ENCODE assay signal across 1 cellular context in genomic region chr19:36014029-36014924, GRCh38.
TF ChIP-seq lines count a peak whose summit lies in the region.

ALKBH6 (minus strand) TSS chr19:36014213; CDS start chr19:36013397, 816 bp downstream.

TF ChIP-seq in HepG2, 621 proteins besides CTCF, POLR2A, EP300 and RAD21 (continued from another document and continues in another):
- TF ChIP-seq CERS6 (CRISPR knock-in tag; IDR thresholded peaks at IDR 0.05): no peak
- no peak for TF ChIP-seq MED1 (CRISPR knock-in tag; IDR thresholded peaks at IDR 0.05)
- TF ChIP-seq PRDM4 (CRISPR knock-in tag; IDR thresholded peaks at IDR 0.05; ENCODE audit: borderline replicate concordance): no peak
- peak; percentile 63; the same call in 1 of the 2 replicates for TF ChIP-seq HDAC1 (CRISPR knock-in tag; IDR thresholded peaks at IDR 0.05)
- no peak for TF ChIP-seq IKZF5 (CRISPR knock-in tag; IDR thresholded peaks at IDR 0.05)
- TF ChIP-seq DRAP1 (CRISPR knock-in tag; IDR thresholded peaks at IDR 0.05): peak; percentile 88
- no peak for TF ChIP-seq ZNF142 (CRISPR knock-in tag; IDR thresholded peaks at IDR 0.05)
- no peak for TF ChIP-seq EEA1 (CRISPR knock-in tag; IDR thresholded peaks at IDR 0.05; ENCODE audit: borderline replicate concordance)
- TF ChIP-seq ZBTB14 (CRISPR knock-in tag; IDR thresholded peaks at IDR 0.05): no peak
- no peak for TF ChIP-seq NFE2 (CRISPR knock-in tag; IDR thresholded peaks at IDR 0.05)
- TF ChIP-seq ZMYM4 (CRISPR knock-in tag; IDR thresholded peaks at IDR 0.05): peak; percentile 65; the same call in 1 of the 2 replicates
- no peak for TF ChIP-seq KDM3A (CRISPR knock-in tag; IDR thresholded peaks at IDR 0.05; ENCODE audit: low read depth)
- no peak for TF ChIP-seq ATRX (CRISPR knock-in tag; IDR thresholded peaks at IDR 0.05; ENCODE audit: borderline replicate concordance)
- no peak for TF ChIP-seq HNRNPUL1 (IDR thresholded peaks at IDR 0.05; ENCODE audit: low read depth, low read length)
- TF ChIP-seq MIER2 (CRISPR knock-in tag; IDR thresholded peaks at IDR 0.05): no peak; the same call in 1 of the 2 replicates
- no peak for TF ChIP-seq TEAD2 (CRISPR knock-in tag; IDR thresholded peaks at IDR 0.05)
- no peak for TF ChIP-seq ZMAT5 (CRISPR knock-in tag; IDR thresholded peaks at IDR 0.05; ENCODE audit: borderline replicate concordance, low read depth)
- TF ChIP-seq ZNF329 (CRISPR knock-in tag; IDR thresholded peaks at IDR 0.05; ENCODE audit: low read depth): no peak
- TF ChIP-seq ZKSCAN5 (CRISPR knock-in tag; IDR thresholded peaks at IDR 0.05): peak; percentile 77
- TF ChIP-seq NR3C1 (CRISPR knock-in tag; IDR thresholded peaks at IDR 0.05): no peak
- no peak; the same call in 1 of the 2 replicates for TF ChIP-seq ZNF263 (CRISPR knock-in tag; IDR thresholded peaks at IDR 0.05)
- no peak for TF ChIP-seq SNAI1 (CRISPR knock-in tag; IDR thresholded peaks at IDR 0.05; ENCODE audit: borderline replicate concordance)
- TF ChIP-seq ETV5 (CRISPR knock-in tag; IDR thresholded peaks at IDR 0.05; ENCODE audit: borderline replicate concordance): peak; percentile 32; the same call in 1 of the 2 replicates
- no peak for TF ChIP-seq MEIS2 (CRISPR knock-in tag; IDR thresholded peaks at IDR 0.05)
- no peak for TF ChIP-seq ZNF616 (CRISPR knock-in tag; IDR thresholded peaks at IDR 0.05; ENCODE audit: low read depth)
- TF ChIP-seq FOXK1 (CRISPR knock-in tag; IDR thresholded peaks at IDR 0.05; ENCODE audit: borderline replicate concordance, low read depth): no peak
- TF ChIP-seq REST (IDR thresholded peaks at IDR 0.05; ENCODE audit: borderline replicate concordance in 1 of 2, low read depth in 1 of 2, low read length in 2 of 2): peak; percentile 6 to 75
- no peak for TF ChIP-seq ZBTB2 (CRISPR knock-in tag; IDR thresholded peaks at IDR 0.05; ENCODE audit: low read depth)
- TF ChIP-seq SRF (IDR thresholded peaks at IDR 0.05; ENCODE audit: low read depth, low read length): no peak; the same call in 1 of the 2 replicates
- peak; percentile 56 for TF ChIP-seq YY1 (IDR thresholded peaks at IDR 0.05; ENCODE audit: insufficient read depth, insufficient replicate concordance, low read depth, low read length)
- no peak for TF ChIP-seq ZC3H13 (CRISPR knock-in tag; IDR thresholded peaks at IDR 0.05)
- TF ChIP-seq ZNF574 (CRISPR knock-in tag; IDR thresholded peaks at IDR 0.05): 0 out of 2 replicates have a peak, but pooled peaks have one; percentile 18
- TF ChIP-seq ZSCAN22 (CRISPR knock-in tag; IDR thresholded peaks at IDR 0.05): no peak
- no peak for TF ChIP-seq ZBTB20 (CRISPR knock-in tag; IDR thresholded peaks at IDR 0.05; ENCODE audit: borderline replicate concordance, low read depth)
- no peak for TF ChIP-seq CSRNP1 (CRISPR knock-in tag; IDR thresholded peaks at IDR 0.05)
